ENCODE assay signal across 16 cellular contexts in genomic region chr2:130852521-130853115, GRCh38. TPM values are rescaled to one million over a fixed set of nuclear protein-coding genes. Genes with fewer than 3 reads are reported as not detected.
A peak's percentile ranks its signal among the peaks of the same experiment; 100 is the strongest.
DNase-seq lines count a peak whose midpoint lies in the region; ATAC-seq, FAIRE-seq and TF ChIP-seq lines count a peak whose summit lies in the region.
"Had no signal": no experiment of that assay in that cellular context is flagged by ENCODE, and none has a peak within 500 bp of the region (broad histone marks: within the 10 kb centered on the region; RNA-seq: fewer than 3 reads in every experiment).

No MANE protein-coding gene starts in this region.

- peaks cover 11% of the 10 kb centered on the region for H3K4me1 Mint-ChIP-seq in glutamatergic neuron (ENCODE audit: low read depth, unreplicated experiment)
- H3K4me1 Mint-ChIP-seq in activated naive CD8-positive, alpha-beta T cell treated with anti-CD3 and anti-CD28 coated beads, Interleukin-2, amount 50 U/mL, for 24 hours: no peaks in the 10 kb centered on the region

- TF ChIP-seq RAD21 in A549 (conservative IDR thresholded peaks at IDR 0.05 in 1 of 2, IDR thresholded peaks at IDR 0.05 in 1 of 2): no peak

- peaks cover 5% of the 10 kb centered on the region for H3K27me3 Mint-ChIP-seq in glutamatergic neuron (ENCODE audit: unreplicated experiment)
- H3K27me3 Mint-ChIP-seq in activated naive CD8-positive, alpha-beta T cell treated with anti-CD3 and anti-CD28 coated beads, Interleukin-2, amount 50 U/mL, for 24 hours: no peaks in the 10 kb centered on the region

- ATAC-seq in A549: peak; percentile 19 to 20; a peak in 1 of 6 replicates
- ATAC-seq in GM19351 (IDR thresholded peaks at IDR 0.05; ENCODE audit: unreplicated experiment): no peak
- no peak for ATAC-seq in HG02798 (IDR thresholded peaks at IDR 0.05; ENCODE audit: poor library complexity, unreplicated experiment)
- no peak for ATAC-seq in activated naive CD8-positive, alpha-beta T cell treated with anti-CD3 and anti-CD28 coated beads, Interleukin-2, amount 50 U/mL, for 24 hours
- ATAC-seq: SK-N-SH treated with all-trans-retinoic acid at 6 μM for 48 hours had no signal

- H3K36me3 Mint-ChIP-seq in glutamatergic neuron (ENCODE audit: unreplicated experiment): no peaks in the 10 kb centered on the region
- H3K36me3 Mint-ChIP-seq in activated naive CD8-positive, alpha-beta T cell treated with anti-CD3 and anti-CD28 coated beads, Interleukin-2, amount 50 U/mL, for 24 hours (ENCODE audit: low read depth): no peaks in the 10 kb centered on the region

- CTCF ChIA-PET in A549 (lab: Yijun Ruan, JAX): interaction anchor here (2.7 to 4.0 kb wide), 2 partner anchors 21 to 55 kb away, joined by 9 to 20 read pairs; no protein-coding TSS in a partner anchor

- no peaks in the 10 kb centered on the region for H3K4me1 ChIP-seq in A549
- H3K4me1 ChIP-seq: Caco-2 had no signal

- no peak overlapping the region for H3K27ac ChIP-seq in A549

- TF ChIP-seq EP300 in A549 (IDR thresholded peaks at IDR 0.05): no peak

- no peak for FAIRE-seq in A549 (lab: Jason Lieb, UNC)
- FAIRE-seq: A204.1 had no signal

- H3K4me3 ChIP-seq in A549: no peak overlapping the region

- DNase-seq in A549 (ENCODE audit: low read depth in 1 of 2, low spot score in 1 of 2) (no peak), DMS 273 (lab: John Stamatoyannopoulos, UW; ENCODE audit: unreplicated experiment) (peak; percentile 96), NCI-H82 treated with DMSO at 0.1 percent for 48 hours (lab: John Stamatoyannopoulos, UW; ENCODE audit: unreplicated experiment) (peak; percentile 0), glutamatergic neuron (peak; percentile 55)
- DNase-seq in stimulated activated naive CD4-positive, alpha-beta T cell treated with Interleukin-2 at 50 U/mL for 16 hours (lab: John Stamatoyannopoulos, UW): no peak
- DNase-seq in activated naive CD8-positive, alpha-beta T cell treated with anti-CD3 and anti-CD28 coated beads, Interleukin-2, amount 50 U/mL, for 24 hours: no peak
- DNase-seq: Caco-2, GOT3, KBM-7, NCI-H1436, NCI-H774, SHP77 treated with DMSO at 0.1 percent for 48 hours had no signal

- H3K27ac Mint-ChIP-seq in glutamatergic neuron (ENCODE audit: unreplicated experiment): peak overlapping the region; percentile 83
- no peak overlapping the region for H3K27ac Mint-ChIP-seq in activated naive CD8-positive, alpha-beta T cell treated with anti-CD3 and anti-CD28 coated beads, Interleukin-2, amount 50 U/mL, for 24 hours

- POLR2A ChIA-PET in A549 (lab: Yijun Ruan, JAX): no interaction called here

- peaks cover 4% of the 10 kb centered on the region for H3K9me3 Mint-ChIP-seq in glutamatergic neuron (ENCODE audit: unreplicated experiment)
- H3K9me3 Mint-ChIP-seq in activated naive CD8-positive, alpha-beta T cell treated with anti-CD3 and anti-CD28 coated beads, Interleukin-2, amount 50 U/mL, for 24 hours: no peaks in the 10 kb centered on the region

- peak overlapping the region; percentile 59 for H3K4me3 Mint-ChIP-seq in glutamatergic neuron (ENCODE audit: unreplicated experiment)
- H3K4me3 Mint-ChIP-seq in activated naive CD8-positive, alpha-beta T cell treated with anti-CD3 and anti-CD28 coated beads, Interleukin-2, amount 50 U/mL, for 24 hours: no peak overlapping the region

- no peak for TF ChIP-seq POLR2A in A549 (IDR thresholded peaks at IDR 0.05; ENCODE audit: low read length)

- 73% methylated on average over 16 of the region's 18 CpGs for WGBS in A549 (ENCODE audit: missing lambda C conversion rate)

- H3K4me2 ChIP-seq in A549: no peak overlapping the region

- TF ChIP-seq CTCF in A549 (IDR thresholded peaks at IDR 0.05) (no peak), glutamatergic neuron (IDR thresholded peaks at IDR 0.05; ENCODE audit: partially characterized antibody, unreplicated experiment) (no peak)

- no peaks in the 10 kb centered on the region for H3K9me3 ChIP-seq in A549

TF ChIP-seq in A549, 52 proteins besides CTCF, POLR2A, EP300 and RAD21:
- TF ChIP-seq EHMT2 (IDR thresholded peaks at IDR 0.05; ENCODE audit: low read depth): no peak
- TF ChIP-seq BCL3 (IDR thresholded peaks at IDR 0.05): no peak
- TF ChIP-seq E2F6 (IDR thresholded peaks at IDR 0.05; ENCODE audit: borderline replicate concordance, low read depth): no peak
- TF ChIP-seq HMGXB4 (CRISPR knock-in tag; IDR thresholded peaks at IDR 0.05; ENCODE audit: borderline replicate concordance): no peak
- TF ChIP-seq HOXA7 (CRISPR knock-in tag; IDR thresholded peaks at IDR 0.05): no peak
- TF ChIP-seq BHLHE40 (IDR thresholded peaks at IDR 0.05; ENCODE audit: low read depth, low read length): no peak

RNA-seq across cellular contexts. Expression of gene ARHGEF4, which starts 15.9 kb away (rescaled TPM):
- polyA plus RNA-seq in A549 (2011; rRNA removed) (1.00 and 1.5 TPM in 2 replicates), A549 (2017; fragmentation: RNase III; extraction: RNeasy Plus Mini Kit Qiagen cat#74134 plus additional on column Dnase treatment) (2.1 to 2.5 TPM (median 2.2 TPM) in 3 replicates)
- 1.3 and 1.5 TPM in 2 replicates for polyA plus RNA-seq in A549 (2012; cell fraction: cytosol; rRNA removed)
- 5.9 and 6.1 TPM in 2 replicates for polyA plus RNA-seq in A549 (2012; cell fraction: nucleus; rRNA removed)
- polyA minus RNA-seq in A549 (2011; rRNA and poly(A)+ RNA removed): 3.5 and 4.8 TPM in 2 replicates
- total RNA-seq in glutamatergic neuron (ENCODE audit: unreplicated experiment): 6.1 TPM

Comparison
In these comparisons a context has a peak if more than half of its experiments do, and no peak if none do; other contexts are left out.
1. ATAC-seq: peak in A549 (2 of 2); none in GM19351 (single experiment), HG02798 (single experiment) and activated naive CD8-positive, alpha-beta T cell treated with anti-CD3 and anti-CD28 coated beads, Interleukin-2, amount 50 U/mL, for 24 hours (single experiment).
2. DNase-seq: peak in DMS 273 (single experiment), NCI-H82 treated with DMSO at 0.1 percent for 48 hours (single experiment) and glutamatergic neuron (single experiment); none in A549 (0 of 2), stimulated activated naive CD4-positive, alpha-beta T cell treated with Interleukin-2 at 50 U/mL for 16 hours (single experiment) and activated naive CD8-positive, alpha-beta T cell treated with anti-CD3 and anti-CD28 coated beads, Interleukin-2, amount 50 U/mL, for 24 hours (single experiment).